In the genomic region with DNA sequence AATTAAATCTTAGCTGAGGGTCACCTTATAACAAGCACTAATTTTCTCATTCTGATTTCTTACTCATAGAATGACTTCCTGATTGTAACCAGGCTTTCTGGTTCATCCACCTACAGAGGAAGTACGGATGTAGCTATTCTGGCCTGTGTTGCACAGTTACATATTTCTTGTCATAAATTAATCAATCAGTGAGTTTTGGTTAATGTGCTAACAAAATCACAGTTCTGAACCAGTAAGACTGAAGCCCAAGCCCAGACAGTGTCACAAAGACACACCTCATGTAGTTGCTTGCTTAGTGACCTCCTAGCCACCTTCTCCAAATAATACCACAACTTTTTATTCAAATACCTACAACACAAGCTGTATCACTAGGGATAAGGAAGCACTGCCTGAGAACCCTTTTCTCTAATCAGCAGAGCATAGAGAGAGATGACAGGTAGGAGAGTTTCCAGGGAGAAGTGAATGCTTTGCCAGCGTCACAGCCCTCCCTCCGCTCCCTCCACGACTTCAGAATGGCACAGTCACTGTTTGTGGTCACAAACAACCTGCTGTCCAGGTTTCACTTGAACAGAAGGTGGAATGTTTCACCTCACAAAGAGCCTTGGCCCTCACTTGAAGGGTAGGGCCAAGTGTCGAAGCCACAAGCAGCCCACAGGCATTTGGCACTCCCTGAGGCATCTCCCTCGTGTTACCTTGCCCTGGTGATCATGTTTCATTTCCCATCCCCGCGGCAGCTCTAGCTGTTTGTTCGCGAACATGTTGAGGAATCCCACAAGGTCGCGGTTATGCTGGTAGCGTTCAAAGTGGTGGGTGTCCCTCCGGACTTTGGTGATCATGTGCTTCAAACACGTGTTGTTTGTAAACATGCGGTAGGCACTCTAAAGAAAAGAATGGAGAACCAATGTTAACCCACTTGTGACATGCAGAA, we compare ENCODE assay signal across 11 cellular contexts.
DNase-seq lines count a peak whose midpoint lies in the region; ATAC-seq, FAIRE-seq and TF ChIP-seq lines count a peak whose summit lies in the region.
"Had no signal": no experiment of that assay in that cellular context is flagged by ENCODE, and none has a peak within 500 bp of the region (broad histone marks: within the 10 kb centered on the region; RNA-seq: fewer than 3 reads in every experiment).

No MANE protein-coding gene starts in this region.

- H3K4me1 Mint-ChIP-seq in Calu3 (ENCODE audit: low read depth, unreplicated experiment) (peaks cover 56% of the 10 kb centered on the region), HFFc6 (ENCODE audit: low read depth) (peaks cover 34% of the 10 kb centered on the region), endodermal cell (peaks cover 17% of the 10 kb centered on the region)
- H3K4me1 Mint-ChIP-seq in activated T-helper 1 cell treated with anti-CD3 and anti-CD28 coated beads, Interleukin-12 subunit alpha, Interleukin-12 subunit beta, Interleukin-2, Interleukin-4 antibody, amounts not matched to agents 30 ng/mL and 10 ng/mL and 1 ng/mL, durations not matched to agents 14 hours and 24 hours and 36 hours (ENCODE audit: low read depth): peaks cover 52% of the 10 kb centered on the region

- H3K9ac ChIP-seq in endodermal cell (ENCODE audit: extremely low read depth, low read length, poor library complexity, severe bottlenecking): no peak overlapping the region

- H3K4me1 ChIP-seq in endodermal cell (ENCODE audit: control insufficient read depth, insufficient read depth, low read length): peaks cover 3% of the 10 kb centered on the region

- H3K9me3 Mint-ChIP-seq in Calu3 (ENCODE audit: low read depth, unreplicated experiment): no peaks in the 10 kb centered on the region
- no peaks in the 10 kb centered on the region for H3K9me3 Mint-ChIP-seq in HFFc6
- H3K9me3 Mint-ChIP-seq in endodermal cell: no peaks in the 10 kb centered on the region
- H3K9me3 Mint-ChIP-seq in activated T-helper 1 cell treated with anti-CD3 and anti-CD28 coated beads, Interleukin-12 subunit alpha, Interleukin-12 subunit beta, Interleukin-2, Interleukin-4 antibody, amounts not matched to agents 30 ng/mL and 10 ng/mL and 1 ng/mL, durations not matched to agents 14 hours and 24 hours and 36 hours: no peaks in the 10 kb centered on the region

- H3K27me3 ChIP-seq in endodermal cell (ENCODE audit: control insufficient read depth, insufficient read depth, low read length, poor library complexity, severe bottlenecking): no peaks in the 10 kb centered on the region

- no peaks in the 10 kb centered on the region for H3K36me3 ChIP-seq in endodermal cell (ENCODE audit: control insufficient read depth, insufficient read depth, low read length)

- H3K4me3 Mint-ChIP-seq in Calu3 (ENCODE audit: low read depth, unreplicated experiment) (peak overlapping the region; percentile 49), HFFc6 (no peak overlapping the region), endodermal cell (no peak overlapping the region)
- H3K4me3 Mint-ChIP-seq in activated T-helper 1 cell treated with anti-CD3 and anti-CD28 coated beads, Interleukin-12 subunit alpha, Interleukin-12 subunit beta, Interleukin-2, Interleukin-4 antibody, amounts not matched to agents 30 ng/mL and 10 ng/mL and 1 ng/mL, durations not matched to agents 14 hours and 24 hours and 36 hours: no peak overlapping the region

- peak; percentile 55 for FAIRE-seq in RCC 7860 (lab: Jason Lieb, UNC)
- FAIRE-seq: islet of Langerhans had no signal

- no peak overlapping the region for H3K27ac ChIP-seq in endodermal cell (ENCODE audit: low read depth, low read length)

- BruUV-seq in Calu3 (replicated peaks; lab: Mats Ljungman, UMichigan): TSS peak; percentile 89

- peak overlapping the region; percentile 99 for H3K27ac Mint-ChIP-seq in Calu3 (ENCODE audit: unreplicated experiment)
- no peak overlapping the region for H3K27ac Mint-ChIP-seq in HFFc6
- no peak overlapping the region for H3K27ac Mint-ChIP-seq in endodermal cell
- no peak overlapping the region for H3K27ac Mint-ChIP-seq in activated T-helper 1 cell treated with anti-CD3 and anti-CD28 coated beads, Interleukin-12 subunit alpha, Interleukin-12 subunit beta, Interleukin-2, Interleukin-4 antibody, amounts not matched to agents 30 ng/mL and 10 ng/mL and 1 ng/mL, durations not matched to agents 14 hours and 24 hours and 36 hours

- WGBS in endodermal cell (ENCODE audit: insufficient coverage in 1 of 2, insufficient read length in 1 of 2), 2 experiments: 94 to 96% methylated on average over 16 of the region's 16 CpGs

- H3K27me3 Mint-ChIP-seq in Calu3 (ENCODE audit: unreplicated experiment) (no peaks in the 10 kb centered on the region), HFFc6 (ENCODE audit: insufficient read depth) (no peaks in the 10 kb centered on the region; the same call in 1 of the 2 replicates), endodermal cell (ENCODE audit: insufficient read depth) (no peaks in the 10 kb centered on the region)
- H3K27me3 Mint-ChIP-seq in activated T-helper 1 cell treated with anti-CD3 and anti-CD28 coated beads, Interleukin-12 subunit alpha, Interleukin-12 subunit beta, Interleukin-2, Interleukin-4 antibody, amounts not matched to agents 30 ng/mL and 10 ng/mL and 1 ng/mL, durations not matched to agents 14 hours and 24 hours and 36 hours (ENCODE audit: insufficient read depth): no peaks in the 10 kb centered on the region

- ATAC-seq in GM21786 (IDR thresholded peaks at IDR 0.05; ENCODE audit: unreplicated experiment): peak; percentile 24

- H3K36me3 Mint-ChIP-seq in Calu3 (ENCODE audit: insufficient read depth, unreplicated experiment) (peaks cover 27% of the 10 kb centered on the region), HFFc6 (ENCODE audit: low read depth) (peaks cover 14% of the 10 kb centered on the region; the same call in 1 of the 2 replicates), endodermal cell (ENCODE audit: low read depth) (no peaks in the 10 kb centered on the region)
- peaks cover 2% of the 10 kb centered on the region for H3K36me3 Mint-ChIP-seq in activated T-helper 1 cell treated with anti-CD3 and anti-CD28 coated beads, Interleukin-12 subunit alpha, Interleukin-12 subunit beta, Interleukin-2, Interleukin-4 antibody, amounts not matched to agents 30 ng/mL and 10 ng/mL and 1 ng/mL, durations not matched to agents 14 hours and 24 hours and 36 hours (ENCODE audit: low read depth)

- H3K9me3 ChIP-seq in endodermal cell (ENCODE audit: control insufficient read depth, low read length): no peaks in the 10 kb centered on the region

- CTCF ChIA-PET in Calu3 (lab: Charles Lee): interaction anchor here (0.6 to 2.5 kb wide), 8 partner anchors 13 to 355 kb away, joined by 3 to 11 read pairs (median 5); a partner anchor contains a TSS

- H3K4me3 ChIP-seq in endodermal cell (ENCODE audit: low read length): no peak overlapping the region

- intact Hi-C loops in Calu3 (cut with micrococcal nuclease; ENCODE audit: unreplicated experiment): loop anchor here (1.0 to 10.0 kb wide), 6 partner anchors 59 to 463 kb away; a partner anchor contains a TSS
- intact Hi-C loops in activated T-helper 1 cell treated with anti-CD3 and anti-CD28 coated beads, Interleukin-12 subunit alpha, Interleukin-12 subunit beta, Interleukin-2, Interleukin-4 antibody, amounts not matched to agents 30 ng/mL and 10 ng/mL and 1 ng/mL, durations not matched to agents 14 hours and 24 hours and 36 hours (cut with micrococcal nuclease): no loop called here

- DNase-seq in Calu3 (peak; percentile 91), RCC 7860 (ENCODE audit: low spot score) (peak; percentile 69), islet precursor cell (peak; percentile 80), HFFc6 (no peak), endodermal cell (no peak), NCI-H82 treated with DMSO at 0.1 percent for 48 hours (lab: John Stamatoyannopoulos, UW; ENCODE audit: unreplicated experiment) (no peak)
- DNase-seq in activated T-helper 1 cell treated with anti-CD3 and anti-CD28 coated beads, Interleukin-12 subunit alpha, Interleukin-12 subunit beta, Interleukin-2, Interleukin-4 antibody, amounts not matched to agents 30 ng/mL and 10 ng/mL and 1 ng/mL, durations not matched to agents 14 hours and 24 hours and 36 hours (ENCODE audit: low spot score): no peak
- DNase-seq: activated naive CD4-positive, alpha-beta T cell treated with Interleukin-2 at 50 U/mL for 16 hours; stimulated activated CD8-positive, alpha-beta memory T cell treated with anti-CD3 and anti-CD28 coated beads, Interleukin-4, amount 100 ng/mL, for 48 hours had no signal

- no peak for TF ChIP-seq CTCF in Calu3 (IDR thresholded peaks at IDR 0.05; ENCODE audit: unreplicated experiment)
- TF ChIP-seq CTCF in HFFc6 (IDR thresholded peaks at IDR 0.05): no peak
- no peak for TF ChIP-seq CTCF in endodermal cell (conservative IDR thresholded peaks at IDR 0.05)

Comparison
In these comparisons a context has a peak if more than half of its experiments do, and no peak if none do; other contexts are left out.
1. DNase-seq: peak in Calu3 (single experiment), RCC 7860 (single experiment) and islet precursor cell (single experiment); none in HFFc6 (single experiment), endodermal cell (single experiment), activated T-helper 1 cell treated with anti-CD3 and anti-CD28 coated beads, Interleukin-12 subunit alpha, Interleukin-12 subunit beta, Interleukin-2, Interleukin-4 antibody, amounts not matched to agents 30 ng/mL and 10 ng/mL and 1 ng/mL, durations not matched to agents 14 hours and 24 hours and 36 hours (single experiment) and NCI-H82 treated with DMSO at 0.1 percent for 48 hours (single experiment).